Comparison of ENCODE assay signal across 24 cellular contexts in the genomic region with DNA sequence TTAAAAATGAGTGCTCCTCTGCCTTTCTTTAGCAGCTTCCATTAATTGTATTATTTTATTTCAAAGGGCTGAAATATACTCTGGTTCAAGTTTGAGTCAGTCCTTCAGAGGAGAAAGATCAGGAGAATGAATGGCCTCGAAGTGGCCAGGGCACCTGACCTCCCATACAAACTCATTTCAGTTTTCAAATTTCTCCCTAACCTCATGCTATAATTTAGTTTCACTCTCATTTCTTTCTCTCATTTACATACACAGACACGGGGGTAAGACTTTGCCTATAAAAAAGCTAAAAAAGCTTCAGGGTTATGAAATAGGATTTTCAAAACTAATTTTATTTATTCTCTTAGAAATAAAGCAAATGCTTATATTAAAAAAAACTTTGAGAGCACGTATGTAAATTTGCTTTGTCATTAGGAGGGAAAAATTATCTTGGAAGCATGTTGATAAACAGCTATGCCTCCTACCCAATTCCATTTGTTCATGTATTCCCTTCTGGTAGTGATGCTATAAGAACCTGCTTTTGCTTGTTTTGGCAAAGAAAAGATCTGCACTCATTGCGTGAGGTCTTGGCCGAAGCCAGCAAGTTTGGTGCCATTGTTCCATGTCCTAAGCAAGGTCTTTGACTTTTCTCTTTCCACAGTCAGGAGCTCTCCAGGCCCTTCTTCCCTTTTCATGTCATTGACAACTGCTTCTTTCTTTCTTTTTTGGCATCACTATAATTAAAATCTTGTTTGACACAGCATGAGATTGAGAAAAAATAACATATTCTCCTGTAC.
DNase-seq lines count a peak whose midpoint lies in the region; ATAC-seq and TF ChIP-seq lines count a peak whose summit lies in the region.
"Had no signal": no experiment of that assay in that cellular context is flagged by ENCODE, and none has a peak within 500 bp of the region (broad histone marks: within the 10 kb centered on the region; RNA-seq: fewer than 3 reads in every experiment).

No MANE protein-coding gene starts in this region.

- H3K4me1 ChIP-seq in KMS-11 (ENCODE audit: low read depth, poor library complexity, severe bottlenecking), result peaks cover 14% of the 10 kb centered on the region
- H3K4me1 ChIP-seq: A549; BLaER1 treated with 17β-estradiol and CSF1 and Interleukin-3, amounts not matched to agents 10 nM and 100 nM had no signal

- no peak overlapping the region for H3K4me3 ChIP-seq in KMS-11 (IDR thresholded peaks at IDR 0.05; ENCODE audit: insufficient read depth, low read depth, low read length)
- no peak overlapping the region for H3K4me3 ChIP-seq in foreskin fibroblast (ENCODE audit: low read depth in 1 of 2, low read length in 2 of 2)
- H3K4me3 ChIP-seq: A549; BLaER1 treated with 17β-estradiol and CSF1 and Interleukin-3, amounts not matched to agents 10 nM and 100 nM; GM23248 had no signal

- no peak overlapping the region for H3K9ac ChIP-seq in KMS-11
- H3K9ac ChIP-seq: BLaER1 treated with 17β-estradiol and CSF1 and Interleukin-3, amounts not matched to agents 10 nM and 100 nM; GM23248 had no signal

- peak overlapping the region; percentile 41; the same call in 1 of the 2 replicates for H3K4me2 ChIP-seq in KMS-11
- H3K4me2 ChIP-seq: A549; BLaER1 treated with 17β-estradiol and CSF1 and Interleukin-3, amounts not matched to agents 10 nM and 100 nM had no signal

- peak; percentile 68 for ATAC-seq in GM18498 (IDR thresholded peaks at IDR 0.05; ENCODE audit: unreplicated experiment)
- peak; percentile 50 for ATAC-seq in GM21717 (IDR thresholded peaks at IDR 0.05; ENCODE audit: unreplicated experiment)
- ATAC-seq in GM21515 (IDR thresholded peaks at IDR 0.05; ENCODE audit: unreplicated experiment), result no peak
- no peak for ATAC-seq in GM18873 (IDR thresholded peaks at IDR 0.05; ENCODE audit: low FRiP score, unreplicated experiment)
- ATAC-seq: A549 had no signal

- H3K36me3 ChIP-seq in KMS-11 (ENCODE audit: insufficient read depth), result no peaks in the 10 kb centered on the region
- H3K36me3 ChIP-seq: BLaER1 treated with 17β-estradiol and CSF1 and Interleukin-3, amounts not matched to agents 10 nM and 100 nM had no signal

- H4K20me1 ChIP-seq in KMS-11 (ENCODE audit: insufficient read depth), result no peaks in the 10 kb centered on the region
- H4K20me1 ChIP-seq: BLaER1 treated with 17β-estradiol and CSF1 and Interleukin-3, amounts not matched to agents 10 nM and 100 nM had no signal

- no peaks in the 10 kb centered on the region for H3K27me3 ChIP-seq in KMS-11 (ENCODE audit: insufficient read depth, low read depth)
- H3K27me3 ChIP-seq: BLaER1 treated with 17β-estradiol and CSF1 and Interleukin-3, amounts not matched to agents 10 nM and 100 nM had no signal

- no peak overlapping the region for H2AFZ ChIP-seq in KMS-11 (ENCODE audit: low read depth)
- H2AFZ ChIP-seq: GM23248 had no signal

- no peak overlapping the region for H3K27ac ChIP-seq in KMS-11
- H3K27ac ChIP-seq: A549; BLaER1 treated with 17β-estradiol and CSF1 and Interleukin-3, amounts not matched to agents 10 nM and 100 nM; GM23248 had no signal

- H3K79me2 ChIP-seq in KMS-11 (ENCODE audit: insufficient read depth, low read depth), result no peaks in the 10 kb centered on the region

- TF ChIP-seq CTCF in KMS-11 (conservative IDR thresholded peaks at IDR 0.05; ENCODE audit: low read depth, low read length) (no peak), foreskin fibroblast (IDR thresholded peaks at IDR 0.05; ENCODE audit: low read depth, low read length) (no peak)

- peak; percentile 2 for DNase-seq in globus pallidus (ENCODE audit: low spot score)
- no peak for DNase-seq in foreskin fibroblast
- DNase-seq in H4 (ENCODE audit: low spot score), result no peak
- DNase-seq: CD8-positive, alpha-beta memory T cell; DMS53; EL; GM23248; HCEC 1CT; IMR-90; Kasumi-1; NCI-H1092 treated with DMSO at 0.1 percent for 48 hours; NCI-H2081; NCI-H2171 treated with DMSO at 0.1 percent for 48 hours; NCI-H446 treated with DMSO at 0.1 percent for 48 hours; NCI-H69; Right ventricle myocardium superior; SW 1271 had no signal

Comparison
In these comparisons a context has a peak if more than half of its experiments do, and no peak if none do; other contexts are left out.
1. ATAC-seq: peak in GM18498 (single experiment) and GM21717 (single experiment); none in GM21515 (single experiment) and GM18873 (single experiment).